ENCODE assay signal across 28 cellular contexts in the genomic region with DNA sequence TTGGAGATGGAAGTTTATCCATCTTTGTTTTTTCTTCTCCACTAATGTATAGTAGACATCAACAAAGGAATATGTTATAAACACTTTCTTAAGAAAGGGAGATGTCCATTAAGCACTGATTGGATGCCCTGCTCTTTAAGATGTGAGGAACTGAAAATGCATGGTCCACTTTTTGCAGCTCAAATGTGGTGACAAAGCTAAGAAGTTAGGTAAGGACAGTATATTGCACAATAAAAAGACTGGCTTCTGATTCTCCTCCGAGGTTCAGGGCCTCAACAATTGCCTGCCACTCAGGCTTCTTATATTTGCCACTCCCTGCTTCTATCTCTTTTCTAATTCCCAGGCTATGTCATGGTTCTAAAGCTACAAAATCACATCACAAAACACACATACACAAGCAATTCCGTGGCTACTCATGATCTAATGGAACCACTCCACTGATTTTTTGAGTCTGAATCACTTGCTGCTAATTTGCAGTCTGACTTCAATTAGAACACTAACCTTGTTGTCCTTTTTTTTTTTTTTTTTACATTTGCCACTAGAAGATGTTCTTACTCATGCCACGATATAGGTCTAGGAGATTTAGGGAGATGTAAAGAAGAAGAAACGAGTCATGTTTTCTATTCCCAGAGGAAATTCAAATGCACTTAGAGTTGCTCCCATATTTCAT. TPM values are rescaled to one million over a fixed set of nuclear protein-coding genes. Genes with fewer than 3 reads are reported as not detected.
DNase-seq lines count a peak whose midpoint lies in the region; ATAC-seq, FAIRE-seq and TF ChIP-seq lines count a peak whose summit lies in the region.
"Had no signal": no experiment of that assay in that cellular context is flagged by ENCODE, and none has a peak within 500 bp of the region (broad histone marks: within the 10 kb centered on the region; RNA-seq: fewer than 3 reads in every experiment).

No MANE protein-coding gene starts in this region.

- peaks cover 5% of the 10 kb centered on the region for H3K4me1 ChIP-seq in astrocyte (ENCODE audit: insufficient read depth, low read length)
- H3K4me1 ChIP-seq: breast epithelium, gastroesophageal sphincter, pancreas, sigmoid colon, testis had no signal

- H3K27me3 Mint-ChIP-seq in astrocyte (ENCODE audit: low read depth, unreplicated experiment) (peaks cover 7% of the 10 kb centered on the region), immature natural killer cell (ENCODE audit: low read depth in 3 of 3) (peaks cover 3 to 7% (median 3%) of the 10 kb centered on the region in 3 donors)
- H3K27me3 Mint-ChIP-seq: activated CD4-positive, alpha-beta T cell treated with anti-CD3 and anti-CD28 coated beads, Interleukin-2, amount 10 ng/mL, durations not matched to agents 7 days and 5 days; CD4-positive, alpha-beta memory T cell; stimulated activated memory B cell treated with anti-CD40 and anti-IgM and Interleukin-4, amounts not matched to agents 10 μg/mL and 1 μg/mL and 100 μg/mL, for 72 hours; T-cell had no signal

- no peaks in the 10 kb centered on the region for H3K9me3 ChIP-seq in astrocyte (ENCODE audit: insufficient read depth, low read depth, low read length)
- H3K9me3 ChIP-seq: breast epithelium, gastroesophageal sphincter, pancreas, sigmoid colon, testis had no signal

- H3K9me3 Mint-ChIP-seq in astrocyte (ENCODE audit: unreplicated experiment) (peaks cover 1% of the 10 kb centered on the region), immature natural killer cell (peaks cover 0 to 3% (median 0%) of the 10 kb centered on the region in 6 donors)
- H3K9me3 Mint-ChIP-seq: activated CD4-positive, alpha-beta T cell treated with anti-CD3 and anti-CD28 coated beads, Interleukin-2, amount 10 ng/mL, durations not matched to agents 7 days and 5 days; activated T-helper 17 cell treated with anti-CD3 and anti-CD28 coated beads, Interleukin-2, amount 50 U/mL, for 72 hours; CD4-positive, alpha-beta memory T cell; natural killer cell; stimulated activated memory B cell treated with anti-CD40 and anti-IgM and Interleukin-4, amounts not matched to agents 10 μg/mL and 1 μg/mL and 100 μg/mL, for 72 hours; T-cell had no signal

- H3K27ac ChIP-seq in astrocyte (ENCODE audit: low read depth, low read length) = no peak overlapping the region
- H3K27ac ChIP-seq: breast epithelium, gastroesophageal sphincter, KMS-11, pancreas, sigmoid colon, testis had no signal

- H2AFZ ChIP-seq in astrocyte (ENCODE audit: low read depth, low read length) = no peak overlapping the region

- no peak overlapping the region for H3K4me3 ChIP-seq in astrocyte (ENCODE audit: insufficient read depth, low read depth, low read length)
- H3K4me3 ChIP-seq: breast epithelium, gastroesophageal sphincter, pancreas, sigmoid colon, testis had no signal

- peaks cover 11% of the 10 kb centered on the region for H3K4me1 Mint-ChIP-seq in astrocyte (ENCODE audit: low read depth, unreplicated experiment)
- peaks cover 24 to 33% of the 10 kb centered on the region in 2 donors for H3K4me1 Mint-ChIP-seq in immature natural killer cell
- H3K4me1 Mint-ChIP-seq: CD4-positive, alpha-beta memory T cell had no signal

- no peaks in the 10 kb centered on the region for H3K27me3 ChIP-seq in astrocyte (ENCODE audit: insufficient read depth, low read length)
- H3K27me3 ChIP-seq: breast epithelium, gastroesophageal sphincter, pancreas, sigmoid colon, testis had no signal

- H3K27ac Mint-ChIP-seq in astrocyte (ENCODE audit: unreplicated experiment) (no peak overlapping the region), immature natural killer cell (peak overlapping the region in 4 of 6 donors; percentile 5 to 62 (median 13))
- H3K27ac Mint-ChIP-seq: activated CD4-positive, alpha-beta T cell treated with anti-CD3 and anti-CD28 coated beads, Interleukin-2, amount 10 ng/mL, durations not matched to agents 7 days and 5 days; activated T-helper 17 cell treated with anti-CD3 and anti-CD28 coated beads, Interleukin-2, amount 50 U/mL, for 72 hours; CD4-positive, alpha-beta memory T cell; natural killer cell; stimulated activated memory B cell treated with anti-CD40 and anti-IgM and Interleukin-4, amounts not matched to agents 10 μg/mL and 1 μg/mL and 100 μg/mL, for 72 hours; T-cell had no signal

- H4K20me1 ChIP-seq in astrocyte (ENCODE audit: insufficient read depth, low read length) = no peaks in the 10 kb centered on the region

- no peak overlapping the region for H3K4me3 Mint-ChIP-seq in astrocyte (ENCODE audit: unreplicated experiment)
- H3K4me3 Mint-ChIP-seq in immature natural killer cell = no peak overlapping the region
- H3K4me3 Mint-ChIP-seq: activated CD4-positive, alpha-beta T cell treated with anti-CD3 and anti-CD28 coated beads, Interleukin-2, amount 10 ng/mL, durations not matched to agents 7 days and 5 days; activated T-helper 17 cell treated with anti-CD3 and anti-CD28 coated beads, Interleukin-2, amount 50 U/mL, for 72 hours; CD4-positive, alpha-beta memory T cell; natural killer cell; stimulated activated memory B cell treated with anti-CD40 and anti-IgM and Interleukin-4, amounts not matched to agents 10 μg/mL and 1 μg/mL and 100 μg/mL, for 72 hours; T-cell had no signal

- H3K36me3 Mint-ChIP-seq in astrocyte (ENCODE audit: low read depth, unreplicated experiment) = no peaks in the 10 kb centered on the region
- H3K36me3 Mint-ChIP-seq in immature natural killer cell = peaks cover 0 to 5% (median 0%) of the 10 kb centered on the region in 3 donors
- H3K36me3 Mint-ChIP-seq: CD4-positive, alpha-beta memory T cell; natural killer cell; stimulated activated memory B cell treated with anti-CD40 and anti-IgM and Interleukin-4, amounts not matched to agents 10 μg/mL and 1 μg/mL and 100 μg/mL, for 72 hours; T-cell had no signal

- no peaks in the 10 kb centered on the region for H3K79me2 ChIP-seq in astrocyte (ENCODE audit: insufficient read depth, low read length)

- no peak for TF ChIP-seq CTCF in astrocyte (IDR thresholded peaks at IDR 0.05; ENCODE audit: insufficient read depth, low read depth, low read length)

- FAIRE-seq in astrocyte (lab: Jason Lieb, UNC) = no peak
- FAIRE-seq: G401.6, pancreas had no signal

- no peak overlapping the region for H3K9ac ChIP-seq in astrocyte (ENCODE audit: low read length)
- H3K9ac ChIP-seq: KMS-11 had no signal

- H3K36me3 ChIP-seq in astrocyte (ENCODE audit: insufficient read depth, low read length) = no peaks in the 10 kb centered on the region
- H3K36me3 ChIP-seq: breast epithelium, gastroesophageal sphincter, pancreas, sigmoid colon had no signal

- no peak for ATAC-seq in GM18870 (IDR thresholded peaks at IDR 0.05; ENCODE audit: unreplicated experiment)
- no peak for ATAC-seq in HG03354 (IDR thresholded peaks at IDR 0.05; ENCODE audit: poor library complexity, severe bottlenecking, unreplicated experiment)
- no peak for ATAC-seq in HG03196 (IDR thresholded peaks at IDR 0.05; ENCODE audit: unreplicated experiment)
- ATAC-seq: activated T-helper 17 cell treated with anti-CD3 and anti-CD28 coated beads, Interleukin-2, amount 50 U/mL, for 72 hours; gastroesophageal sphincter; natural killer cell; stimulated activated memory B cell treated with anti-CD40 and anti-IgM and Interleukin-4, amounts not matched to agents 10 μg/mL and 1 μg/mL and 100 μg/mL, for 72 hours; T-cell had no signal

- no peak overlapping the region for H3K4me2 ChIP-seq in astrocyte (ENCODE audit: low read length)
- H3K4me2 ChIP-seq: KMS-11 had no signal

- DNase-seq in Ammon's horn (ENCODE audit: low spot score) (peak; percentile 50), HT1080 (ENCODE audit: low read depth) (peak; percentile 18), astrocyte (ENCODE audit: low read depth) (peak; percentile 15), immature natural killer cell (no peak), NCI-H187 treated with DMSO at 0.1 percent for 48 hours (lab: John Stamatoyannopoulos, UW) (no peak)
- DNase-seq: activated CD4-positive, alpha-beta T cell treated with anti-CD3 and anti-CD28 coated beads, Interleukin-2, amount 10 ng/mL, durations not matched to agents 7 days and 5 days; CD4-positive, alpha-beta memory T cell; dermis blood vessel endothelial cell; DMS153; natural killer cell; NCI-H1105; NCI-H2081 treated with DMSO at 0.1 percent for 48 hours; NCI-H510A; NK-92 treated with Interleukin-12 subunit alpha and Interleukin-12 subunit beta, amount 100 ng/mL, for 24 hours; pancreas; sigmoid colon; T-cell; testis had no signal

RNA-seq across cellular contexts. Expression of a gene that starts 29.6 kb away (rescaled TPM):
- total RNA-seq in HT1080 (2014; rRNA removed; shearing (Covaris generic)) = 0.14 TPM in 1 of 2 replicates, not detected in the other
- 0.06 TPM in 1 of 2 replicates, not detected in the other for polyA plus RNA-seq in HT1080 (2015; cell fraction: cytosol; rRNA removed)
- not detected in 2 replicates for polyA plus RNA-seq in HT1080 (2015; cell fraction: nucleus; rRNA removed)
- total RNA-seq in astrocyte = not detected in 2 replicates
- polyA plus RNA-seq in immature natural killer cell = 1 to 10 TPM; 2.6 to 3.7 (median 2.7) TPM
- total RNA-seq: dermis blood vessel endothelial cell, mesenteric fat pad, sigmoid colon had no signal

Comparison
In these comparisons a context has a peak if more than half of its experiments do, and no peak if none do; other contexts are left out.
1. DNase-seq: peak in Ammon's horn (single experiment), HT1080 (single experiment) and astrocyte (single experiment); none in immature natural killer cell (0 of 3) and NCI-H187 treated with DMSO at 0.1 percent for 48 hours (single experiment).